Comparison of ENCODE assay signal across 8 cellular contexts in genomic region chr6:16759646-16760535, GRCh38. TPM values are rescaled to one million over a fixed set of nuclear protein-coding genes. Genes with fewer than 3 reads are reported as not detected.
DNase-seq lines count a peak whose midpoint lies in the region; FAIRE-seq and TF ChIP-seq lines count a peak whose summit lies in the region.

No MANE protein-coding gene starts in this region.

- DNase-seq in G401 (ENCODE audit: low spot score) (peak; percentile 73), H7 (peak; percentile 85), NB4 (ENCODE audit: low read depth) (peak; percentile 94), T47D (ENCODE audit: low read depth in 1 of 2, low spot score in 1 of 2) (peak; percentile 88 to 90), iPS-NIHi11 (ENCODE audit: low spot score) (peak; percentile 68), small intestine (peak; percentile 85), NCI-H128 (lab: John Stamatoyannopoulos, UW; ENCODE audit: unreplicated experiment) (no peak)

- no peak for TF ChIP-seq CTCF in NB4 (IDR thresholded peaks at IDR 0.05; ENCODE audit: low read depth, low read length)
- no peak for TF ChIP-seq CTCF in VCaP (conservative IDR thresholded peaks at IDR 0.05)

- in situ Hi-C loops in G401 (cut with HindIII; ENCODE audit: low sequenced_read_pairs) (no loop called here), T47D (cut with HindIII; ENCODE audit: low pct_unique_long_range_greater_than_20kb, low sequenced_read_pairs) (no loop called here)

- H3K36me3 ChIP-seq in H7 (replicated peaks; ENCODE audit: control insufficient read depth, insufficient read depth, low read length) = no peaks in the 10 kb centered on the region
- no peaks in the 10 kb centered on the region for H3K36me3 ChIP-seq in small intestine (ENCODE audit: control insufficient read depth in 2 of 2, insufficient read depth in 2 of 2, low read length in 2 of 2)

- H3K9me3 ChIP-seq in small intestine (ENCODE audit: control insufficient read depth, low read depth) = no peaks in the 10 kb centered on the region

- H3K27me3 ChIP-seq in H7 (ENCODE audit: control insufficient read depth, insufficient read depth, low read length) (peaks cover 1% of the 10 kb centered on the region; the same call in 1 of the 2 replicates), small intestine (ENCODE audit: control insufficient read depth in 2 of 2, insufficient read depth in 2 of 2, low read length in 2 of 2) (no peaks in the 10 kb centered on the region)

- H3K27ac ChIP-seq in VCaP (peak overlapping the region; percentile 77), small intestine (ENCODE audit: low read depth in 1 of 2, low read length in 1 of 2) (peak overlapping the region; percentile 98 to 99)

- 0 to 1% (median 0%) methylated on average over 56 to 89 of the region's 89 CpGs for WGBS in small intestine, 3 donors

- H3K4me1 ChIP-seq in small intestine (ENCODE audit: control insufficient read depth in 2 of 2, insufficient read depth in 1 of 2, low read depth in 1 of 2, low read length in 1 of 2) = peaks cover 0 to 4% of the 10 kb centered on the region in 2 donors

- peak; percentile 54 for TF ChIP-seq POLR2A in NB4 (IDR thresholded peaks at IDR 0.05; ENCODE audit: extremely low read depth, insufficient read length)

- no peak for FAIRE-seq in small intestine (lab: Jason Lieb, UNC)

- H3K4me3 ChIP-seq in H7 (ENCODE audit: insufficient read depth, low read depth, low read length) (peak overlapping the region; percentile 82), NB4 (ENCODE audit: low read depth, low read length) (peak overlapping the region; percentile 69), small intestine (ENCODE audit: low read depth in 1 of 2, low read length in 2 of 2) (peak overlapping the region; percentile 94 to 97)

RNA-seq across cellular contexts. Expression of gene ATXN1, which starts 1.4 kb away (rescaled TPM):
- under 0.01 TPM in 2 replicates for total RNA-seq in G401 (2014; rRNA removed; shearing (Covaris generic))
- 7.6 and 8.9 TPM in 2 replicates for total RNA-seq in H7 (2014; rRNA removed; shearing (Covaris generic))
- 1 to 10 TPM; 4.6 to 6.5 (median 5.4) TPM for polyA plus RNA-seq in small intestine
